Comparison of ENCODE assay signal across 23 cellular contexts in the genomic region with DNA sequence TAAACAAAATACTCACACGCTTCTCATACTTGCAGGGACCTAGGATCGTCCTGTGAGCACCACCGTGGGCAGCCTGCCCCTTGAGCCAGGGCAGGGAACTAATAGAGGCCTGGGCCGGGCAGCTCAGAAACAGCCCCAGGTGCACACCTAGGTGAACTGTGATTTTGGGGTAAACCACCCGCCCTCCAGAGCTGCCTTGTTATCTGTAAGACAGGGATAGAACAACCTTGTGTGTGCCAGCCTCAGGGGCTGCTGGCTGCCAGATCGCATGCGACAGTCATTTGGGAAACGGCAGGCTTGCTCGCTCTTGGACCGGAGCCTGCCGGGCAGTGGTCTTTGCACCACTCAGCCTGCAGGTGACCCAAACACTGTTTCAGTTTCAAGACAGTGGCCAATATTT.
"Had no signal": no experiment of that assay in that cellular context is flagged by ENCODE, and none has a peak within 500 bp of the region (broad histone marks: within the 10 kb centered on the region; RNA-seq: fewer than 3 reads in every experiment).

No MANE protein-coding gene starts in this region.

- H3K4me3 ChIP-seq: dorsolateral prefrontal cortex, left lung, prostate gland, right atrium auricular region, smooth muscle cell, testis, tibial artery, uterus had no signal

- ATAC-seq: left cardiac atrium; left lung; naive thymus-derived CD8-positive, alpha-beta T cell; stimulated activated effector memory CD8-positive, alpha-beta T cell treated with anti-CD3 and anti-CD28 coated beads, Interleukin-12 subunit alpha, Interleukin-12 subunit beta, amount 100 ng/mL, for 72 hours had no signal

- H3K36me3 ChIP-seq: neutrophil, prostate gland, uterus had no signal

- H2AFZ ChIP-seq: parathyroid adenoma had no signal

- H3K4me3 Mint-ChIP-seq: naive thymus-derived CD8-positive, alpha-beta T cell; nephron progenitor cell; stimulated activated effector memory CD8-positive, alpha-beta T cell treated with anti-CD3 and anti-CD28 coated beads, Interleukin-12 subunit alpha, Interleukin-12 subunit beta, amount 100 ng/mL, for 72 hours; type B pancreatic cell had no signal

- H3K27ac Mint-ChIP-seq: nephron progenitor cell; stimulated activated effector memory CD8-positive, alpha-beta T cell treated with anti-CD3 and anti-CD28 coated beads, Interleukin-12 subunit alpha, Interleukin-12 subunit beta, amount 100 ng/mL, for 72 hours; type B pancreatic cell had no signal

- DNase-seq: effector CD4-positive, alpha-beta T cell; head of caudate nucleus; left cardiac atrium; mammary epithelial cell; mesendoderm; naive thymus-derived CD8-positive, alpha-beta T cell; nephron progenitor cell; stimulated activated CD4-positive, alpha-beta T cell treated with anti-CD3 and anti-CD28 coated beads, Interleukin-2, amount 100 ng/mL, for 24 hours; stimulated activated CD4-positive, alpha-beta T cell treated with anti-CD3 and anti-CD28 coated beads, Interleukin-4, amount 100 ng/mL, for 24 hours; stimulated activated naive CD4-positive, alpha-beta T cell treated with Interleukin-2 at 50 U/mL for 16 hours; substantia nigra; testis; tibial artery; uterus had no signal

- H3K4me1 ChIP-seq: left lung, parathyroid adenoma, prostate gland, tibial artery, uterus had no signal

- H3K36me3 Mint-ChIP-seq: naive thymus-derived CD8-positive, alpha-beta T cell; stimulated activated effector memory CD8-positive, alpha-beta T cell treated with anti-CD3 and anti-CD28 coated beads, Interleukin-12 subunit alpha, Interleukin-12 subunit beta, amount 100 ng/mL, for 72 hours had no signal

- H3K9me3 Mint-ChIP-seq: nephron progenitor cell, type B pancreatic cell had no signal

- H3K27me3 ChIP-seq: left lung, neutrophil, right atrium auricular region, testis, tibial artery, uterus had no signal

- H3K4me2 ChIP-seq: smooth muscle cell had no signal

- H3K9me3 ChIP-seq: left lung, neutrophil, prostate gland, right atrium auricular region, testis, tibial artery, uterus had no signal

- H3K27ac ChIP-seq: dorsolateral prefrontal cortex, left lung, neutrophil, parathyroid adenoma, prostate gland, testis, tibial artery, uterus had no signal

- H3K27me3 Mint-ChIP-seq: type B pancreatic cell had no signal

- H3K9ac ChIP-seq: parathyroid adenoma had no signal
